Comparison of ENCODE assay signal across 9 cellular contexts in the genomic region with DNA sequence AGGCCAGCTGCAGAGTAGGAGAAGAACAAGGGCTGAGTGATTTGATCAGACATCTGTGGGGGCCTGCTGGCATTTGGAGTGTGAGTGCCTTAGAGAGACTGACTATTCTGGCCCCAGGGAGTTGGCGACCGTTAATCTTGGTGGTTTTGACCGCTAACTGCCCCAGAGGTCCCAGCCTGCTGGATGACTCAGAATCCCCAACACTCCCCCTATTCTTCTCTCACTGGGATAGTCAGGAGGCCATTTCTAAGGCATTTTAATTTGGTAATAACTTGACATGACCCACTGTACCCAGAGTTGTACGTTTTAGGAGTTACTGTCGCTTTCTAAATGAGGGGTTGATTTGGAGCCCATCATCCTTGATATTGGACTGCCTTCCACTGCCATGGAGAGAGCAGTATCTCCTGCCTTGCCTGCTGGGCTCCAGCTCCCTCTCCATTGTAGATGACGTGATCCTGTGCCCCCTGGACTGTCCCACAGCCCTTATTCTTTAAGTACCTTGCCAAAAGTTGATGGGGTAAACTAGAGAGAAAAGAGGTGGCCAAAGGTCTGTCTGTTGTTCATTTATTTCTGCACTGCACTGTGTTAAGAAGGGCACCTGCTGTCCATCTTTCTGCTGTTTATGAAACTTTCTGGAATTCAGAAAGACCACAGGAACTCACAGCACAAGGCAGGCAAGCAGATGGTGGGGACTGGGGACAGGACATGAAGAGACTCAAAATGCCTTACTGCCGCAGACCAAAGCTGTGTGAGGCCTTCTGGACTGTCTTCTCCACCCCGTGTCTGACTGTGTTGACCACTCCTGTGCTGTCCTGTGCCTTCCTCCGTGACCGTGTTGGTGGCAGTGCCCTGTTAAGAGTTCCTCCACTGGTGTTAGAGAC.
DNase-seq lines count a peak whose midpoint lies in the region; ATAC-seq and TF ChIP-seq lines count a peak whose summit lies in the region.
"Had no signal": no experiment of that assay in that cellular context is flagged by ENCODE, and none has a peak within 500 bp of the region (broad histone marks: within the 10 kb centered on the region; RNA-seq: fewer than 3 reads in every experiment).

No MANE protein-coding gene starts in this region.

- peaks cover 43% of the 10 kb centered on the region for H3K4me1 ChIP-seq in RWPE2 (ENCODE audit: insufficient read depth, poor library complexity, severe bottlenecking)
- peaks cover 28 to 71% (median 60%) of the 10 kb centered on the region in 4 donors for H3K4me1 ChIP-seq in esophagus muscularis mucosa
- H3K4me1 ChIP-seq in thyroid gland, result peaks cover 0 to 6% of the 10 kb centered on the region in 2 donors

- H3K9me3 ChIP-seq in RWPE2 (ENCODE audit: severe bottlenecking), result no peaks in the 10 kb centered on the region
- no peaks in the 10 kb centered on the region for H3K9me3 ChIP-seq in esophagus muscularis mucosa
- H3K9me3 ChIP-seq in thyroid gland, result no peaks in the 10 kb centered on the region

- H3K27ac ChIP-seq in RWPE2 (ENCODE audit: poor library complexity, severe bottlenecking) (peak overlapping the region; percentile 74), esophagus muscularis mucosa (replicated peaks in 1 of 4) (peak overlapping the region; percentile 66 to 80 (median 78)), thyroid gland (no peak overlapping the region)
- H3K27ac ChIP-seq: 22Rv1 had no signal

- TF ChIP-seq CTCF in RWPE2 (IDR thresholded peaks at IDR 0.05; ENCODE audit: poor library complexity, severe bottlenecking), result no peak
- no peak for TF ChIP-seq CTCF in esophagus muscularis mucosa (IDR thresholded peaks at IDR 0.05)
- TF ChIP-seq CTCF in thyroid gland (IDR thresholded peaks at IDR 0.05), result no peak

- peak; percentile 61 for ATAC-seq in RWPE2 (ENCODE audit: low read depth)
- ATAC-seq in GM21381 (IDR thresholded peaks at IDR 0.05; ENCODE audit: unreplicated experiment), result no peak

- intact Hi-C loops in esophagus muscularis mucosa (cut with DNase I) (no loop called here), thyroid gland (cut with DNase I) (no loop called here)

- TF ChIP-seq POLR2A in esophagus muscularis mucosa (IDR thresholded peaks at IDR 0.05; ENCODE audit: low read depth), result no peak
- no peak for TF ChIP-seq POLR2A in thyroid gland (IDR thresholded peaks at IDR 0.05)

- H3K4me3 ChIP-seq in RWPE2 (ENCODE audit: severe bottlenecking) (no peak overlapping the region), esophagus muscularis mucosa (no peak overlapping the region), skeletal muscle cell (ENCODE audit: low read depth, low read length) (no peak overlapping the region), thyroid gland (replicated peaks in 1 of 3) (no peak overlapping the region)

- H3K36me3 ChIP-seq in RWPE2 (ENCODE audit: low read depth) (peaks cover 14% of the 10 kb centered on the region), esophagus muscularis mucosa (peaks cover 0 to 31% (median 7%) of the 10 kb centered on the region in 4 donors), thyroid gland (no peaks in the 10 kb centered on the region)

- WGBS in esophagus muscularis mucosa, result 84% methylated on average over 10 of the region's 10 CpGs
- 69 to 74% methylated on average over 10 of the region's 10 CpGs for whole genome bisulfite sequencing in thyroid gland, 2 donors

- peak; percentile 15 for DNase-seq in NCI-H2227 (lab: John Stamatoyannopoulos, UW; ENCODE audit: unreplicated experiment)
- no peak for DNase-seq in NCI-H2227 treated with DMSO at 0.1 percent for 48 hours (lab: John Stamatoyannopoulos, UW)
- DNase-seq in RWPE2 (ENCODE audit: low spot score), result no peak
- peak; percentile 21 for DNase-seq in esophagus muscularis mucosa (ENCODE audit: extremely low spot score)
- peak; percentile 74 for DNase-seq in skeletal muscle cell (ENCODE audit: low read depth)
- no peak for DNase-seq in GM19240 (ENCODE audit: insufficient read length, low spot score)
- DNase-seq in thyroid gland, result no peak

- H3K27me3 ChIP-seq in RWPE2 (ENCODE audit: insufficient read depth, poor library complexity, severe bottlenecking) (no peaks in the 10 kb centered on the region), esophagus muscularis mucosa (no peaks in the 10 kb centered on the region), thyroid gland (no peaks in the 10 kb centered on the region)

- no peak for TF ChIP-seq EP300 in esophagus muscularis mucosa (IDR thresholded peaks at IDR 0.05)

Comparison
In these comparisons a context has a peak if more than half of its experiments do, and no peak if none do; other contexts are left out.
1. DNase-seq: peak in NCI-H2227 (single experiment), esophagus muscularis mucosa (single experiment) and skeletal muscle cell (single experiment); none in NCI-H2227 treated with DMSO at 0.1 percent for 48 hours (single experiment), RWPE2 (single experiment), GM19240 (single experiment) and thyroid gland (0 of 2).
2. H3K27ac ChIP-seq: peak in RWPE2 (single experiment) and esophagus muscularis mucosa (4 of 4); none in thyroid gland (0 of 3).